ENCODE assay signal across 14 cellular contexts in genomic region chr2:223586261-223586660, GRCh38. TPM values are rescaled to one million over a fixed set of nuclear protein-coding genes. Genes with fewer than 3 reads are reported as not detected.
DNase-seq lines count a peak whose midpoint lies in the region; ATAC-seq, FAIRE-seq and TF ChIP-seq lines count a peak whose summit lies in the region.
"Had no signal": no experiment of that assay in that cellular context is flagged by ENCODE, and none has a peak within 500 bp of the region (broad histone marks: within the 10 kb centered on the region; RNA-seq: fewer than 3 reads in every experiment).

No MANE protein-coding gene starts in this region.

- POLR2A ChIA-PET in CD4-positive, alpha-beta memory T cell (lab: Charles Lee; ENCODE audit: partially characterized antibody): no interaction called here

- no peaks in the 10 kb centered on the region for H3K4me1 Mint-ChIP-seq in CD4-positive, alpha-beta memory T cell

- H3K27ac ChIP-seq in CD4-positive, alpha-beta memory T cell (ENCODE audit: low read depth, low read length): no peak overlapping the region
- H3K27ac ChIP-seq: RWPE1, sigmoid colon, uterus had no signal

- no peaks in the 10 kb centered on the region for H3K36me3 Mint-ChIP-seq in CD4-positive, alpha-beta memory T cell

- TF ChIP-seq CTCF in bronchial epithelial cell (IDR thresholded peaks at IDR 0.05; ENCODE audit: insufficient read depth, low read length, severe bottlenecking): no peak
- no peak for TF ChIP-seq CTCF in retinal pigment epithelial cell (conservative IDR thresholded peaks at IDR 0.05; ENCODE audit: low read depth, low read length)

- no peak for ATAC-seq in GM18520 (IDR thresholded peaks at IDR 0.05; ENCODE audit: unreplicated experiment)

- no peak overlapping the region for H3K27ac Mint-ChIP-seq in CD4-positive, alpha-beta memory T cell

- H3K4me1 ChIP-seq in CD4-positive, alpha-beta memory T cell (ENCODE audit: insufficient read depth, low read length): no peaks in the 10 kb centered on the region
- H3K4me1 ChIP-seq: uterus had no signal

- no peak for FAIRE-seq in bronchial epithelial cell (lab: Jason Lieb, UNC)
- FAIRE-seq: A204.1, H1 had no signal

- no peak overlapping the region for H3K4me3 Mint-ChIP-seq in CD4-positive, alpha-beta memory T cell

- intact Hi-C loops in CD4-positive, alpha-beta memory T cell (cut with micrococcal nuclease): no loop called here

- CTCF ChIA-PET in CD4-positive, alpha-beta memory T cell (lab: Charles Lee; ENCODE audit: partially characterized antibody): no interaction called here

- peaks cover 0 to 3% of the 10 kb centered on the region in 2 donors for H3K27me3 Mint-ChIP-seq in CD4-positive, alpha-beta memory T cell

- H3K4me3 ChIP-seq in bronchial epithelial cell (ENCODE audit: low read depth, low read length) (no peak overlapping the region), retinal pigment epithelial cell (ENCODE audit: low read length) (no peak overlapping the region)
- no peak overlapping the region for H3K4me3 ChIP-seq in CD4-positive, alpha-beta memory T cell (ENCODE audit: low read length in 2 of 2)
- H3K4me3 ChIP-seq: sigmoid colon, uterus had no signal

- DNase-seq in NCI-H1436 treated with DMSO at 0.1 percent for 48 hours (lab: John Stamatoyannopoulos, UW): peak; percentile 68
- DNase-seq in NCI-H1436 (lab: John Stamatoyannopoulos, UW): no peak
- peak; percentile 78 for DNase-seq in NCI-H2029 treated with DMSO at 0.1 percent for 48 hours (lab: John Stamatoyannopoulos, UW)
- DNase-seq in bronchial epithelial cell (ENCODE audit: low read depth): peak; percentile 24
- DNase-seq in retinal pigment epithelial cell (ENCODE audit: low read depth): peak; percentile 74
- no peak for DNase-seq in CD4-positive, alpha-beta memory T cell
- no peak for DNase-seq in SHP77 (lab: John Stamatoyannopoulos, UW)
- DNase-seq: activated CD4-positive, CD25-positive, alpha-beta regulatory T cell treated with anti-CD3 and anti-CD28 coated beads, Interleukin-2, amount 50 U/mL, for 72 hours; sigmoid colon; uterus had no signal

- H3K9me3 ChIP-seq in CD4-positive, alpha-beta memory T cell (ENCODE audit: control insufficient read depth in 1 of 2, low read length in 2 of 2): no peaks in the 10 kb centered on the region
- H3K9me3 ChIP-seq: sigmoid colon, uterus had no signal

- no peaks in the 10 kb centered on the region for H3K9me3 Mint-ChIP-seq in CD4-positive, alpha-beta memory T cell

- H3K36me3 ChIP-seq in bronchial epithelial cell (ENCODE audit: control insufficient read depth, insufficient read depth, low read length): no peaks in the 10 kb centered on the region
- H3K36me3 ChIP-seq in CD4-positive, alpha-beta memory T cell (ENCODE audit: insufficient read depth, low read length): no peaks in the 10 kb centered on the region
- H3K36me3 ChIP-seq: sigmoid colon, uterus had no signal

- H3K27me3 ChIP-seq in bronchial epithelial cell (ENCODE audit: control insufficient read depth, insufficient read depth, low read length): no peaks in the 10 kb centered on the region
- no peaks in the 10 kb centered on the region for H3K27me3 ChIP-seq in CD4-positive, alpha-beta memory T cell (ENCODE audit: insufficient read depth, low read length)
- H3K27me3 ChIP-seq: sigmoid colon, uterus had no signal

RNA-seq across cellular contexts. Expression of gene SCG2, which starts 15.9 kb away (rescaled TPM):
- total RNA-seq in bronchial epithelial cell: 0.13 and 0.26 TPM in 2 replicates
- total RNA-seq in CD4-positive, alpha-beta memory T cell: not detected
- polyA plus RNA-seq in CD4-positive, alpha-beta memory T cell: not detected

Comparison
In these comparisons a context has a peak if more than half of its experiments do, and no peak if none do; other contexts are left out.
1. DNase-seq: peak in NCI-H1436 treated with DMSO at 0.1 percent for 48 hours (single experiment), NCI-H2029 treated with DMSO at 0.1 percent for 48 hours (single experiment), bronchial epithelial cell (single experiment) and retinal pigment epithelial cell (single experiment); none in NCI-H1436 (single experiment), CD4-positive, alpha-beta memory T cell (0 of 5) and SHP77 (0 of 2).